In the genomic region with DNA sequence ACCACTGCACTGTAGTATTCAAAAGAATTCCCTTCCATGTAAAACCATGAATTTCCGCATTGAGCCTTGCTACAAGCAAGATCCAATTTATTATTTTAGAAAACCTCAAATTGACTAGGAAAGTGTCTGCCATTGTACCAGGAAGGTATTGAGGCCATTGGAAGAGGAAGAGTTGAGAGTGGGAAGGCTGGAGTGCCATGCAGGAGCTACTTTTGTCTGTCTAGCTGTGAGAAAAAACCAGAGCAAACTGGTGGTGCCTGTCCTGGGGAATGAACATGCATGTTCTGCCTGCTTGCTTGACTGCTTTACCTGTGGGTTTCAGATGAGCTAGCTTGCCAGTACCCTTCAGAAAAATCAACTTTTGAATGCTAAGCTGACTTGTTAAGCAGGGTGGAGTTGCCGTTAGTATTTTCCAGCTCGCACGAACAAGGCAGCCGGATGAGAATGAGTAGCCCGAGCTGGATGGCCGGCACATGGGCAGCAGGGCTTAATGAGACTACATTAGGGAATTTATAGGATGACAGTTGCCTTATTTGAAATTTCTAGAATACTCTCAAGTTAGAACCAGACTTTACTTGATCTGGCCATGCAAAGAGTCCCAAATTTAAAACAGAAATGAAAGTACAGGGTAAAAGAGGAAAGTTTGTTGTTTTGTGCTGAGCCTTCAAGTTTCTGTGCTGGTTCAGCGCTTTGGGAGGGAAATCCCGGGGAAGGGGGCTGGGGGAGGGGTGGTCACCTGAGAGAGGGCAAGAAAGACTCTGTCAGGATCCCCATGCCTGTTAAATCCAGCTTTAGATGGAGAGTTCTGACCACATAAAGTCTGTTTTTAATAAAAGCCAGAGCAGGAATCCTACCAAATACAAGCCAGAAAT, we compare ENCODE assay signal across 8 cellular contexts. TPM values are rescaled to one million over a fixed set of nuclear protein-coding genes. Genes with fewer than 3 reads are reported as not detected.
DNase-seq lines count a peak whose midpoint lies in the region; ATAC-seq, FAIRE-seq and TF ChIP-seq lines count a peak whose summit lies in the region.

No MANE protein-coding gene starts in this region.

- peak overlapping the region in 1 of 7 donors; percentile 22 for H3K27ac Mint-ChIP-seq in CD14-positive monocyte
- H3K27ac Mint-ChIP-seq in activated T-helper 1 cell treated with anti-CD3 and anti-CD28 coated beads, Interleukin-12 subunit alpha, Interleukin-12 subunit beta, Interleukin-2, Interleukin-4 antibody, amounts not matched to agents 30 ng/mL and 10 ng/mL and 1 ng/mL, durations not matched to agents 14 hours and 24 hours and 36 hours: no peak overlapping the region

- H3K36me3 Mint-ChIP-seq in CD14-positive monocyte: peaks cover 0 to 3% of the 10 kb centered on the region in 2 donors
- H3K36me3 Mint-ChIP-seq in activated T-helper 1 cell treated with anti-CD3 and anti-CD28 coated beads, Interleukin-12 subunit alpha, Interleukin-12 subunit beta, Interleukin-2, Interleukin-4 antibody, amounts not matched to agents 30 ng/mL and 10 ng/mL and 1 ng/mL, durations not matched to agents 14 hours and 24 hours and 36 hours (ENCODE audit: low read depth): peaks cover 5% of the 10 kb centered on the region

- peaks cover 0 to 3% (median 0%) of the 10 kb centered on the region in 7 donors for H3K9me3 Mint-ChIP-seq in CD14-positive monocyte
- H3K9me3 Mint-ChIP-seq in activated T-helper 1 cell treated with anti-CD3 and anti-CD28 coated beads, Interleukin-12 subunit alpha, Interleukin-12 subunit beta, Interleukin-2, Interleukin-4 antibody, amounts not matched to agents 30 ng/mL and 10 ng/mL and 1 ng/mL, durations not matched to agents 14 hours and 24 hours and 36 hours: no peaks in the 10 kb centered on the region

- FAIRE-seq in GM12892 (lab: Jason Lieb, UNC): peak; percentile 96

- H3K4me3 Mint-ChIP-seq in CD14-positive monocyte: no peak overlapping the region
- no peak overlapping the region for H3K4me3 Mint-ChIP-seq in activated T-helper 1 cell treated with anti-CD3 and anti-CD28 coated beads, Interleukin-12 subunit alpha, Interleukin-12 subunit beta, Interleukin-2, Interleukin-4 antibody, amounts not matched to agents 30 ng/mL and 10 ng/mL and 1 ng/mL, durations not matched to agents 14 hours and 24 hours and 36 hours

- H3K4me2 ChIP-seq in GM23248 (ENCODE audit: unreplicated experiment): peak overlapping the region; percentile 64
- peak overlapping the region; percentile 86 for H3K4me2 ChIP-seq in SU-DHL-6 (ENCODE audit: low read depth, low read length, poor library complexity, severe bottlenecking)

- H3K9me2 ChIP-seq in GM23248 (ENCODE audit: insufficient read depth) (no peaks in the 10 kb centered on the region), SU-DHL-6 (replicated peaks; ENCODE audit: insufficient read depth, low read length) (no peaks in the 10 kb centered on the region)

- 7 to 11% methylated on average over 9 of the region's 9 CpGs for WGBS in GM23248 (ENCODE audit: low coverage in 1 of 2, low lambda C conversion rate in 2 of 2, missing lambda C conversion rate in 2 of 2), 2 experiments
- WGBS in aorta, 2 donors: 6 to 7% methylated on average over 9 of the region's 9 CpGs

- peak overlapping the region; percentile 70 for H2AFZ ChIP-seq in GM23248
- H2AFZ ChIP-seq in SU-DHL-6 (ENCODE audit: low read depth, low read length, severe bottlenecking): peak overlapping the region; percentile 52

- H3K79me2 ChIP-seq in GM23248 (ENCODE audit: insufficient read depth): no peaks in the 10 kb centered on the region
- H3K79me2 ChIP-seq in SU-DHL-6 (ENCODE audit: insufficient read depth, low read length): no peaks in the 10 kb centered on the region

- H3K27me3 ChIP-seq in GM23248 (replicated peaks; ENCODE audit: insufficient read depth): no peaks in the 10 kb centered on the region
- no peaks in the 10 kb centered on the region for H3K27me3 ChIP-seq in SU-DHL-6 (ENCODE audit: low read length)
- no peaks in the 10 kb centered on the region for H3K27me3 ChIP-seq in layer of hippocampus (ENCODE audit: control insufficient read depth, insufficient read depth, low read length)
- H3K27me3 ChIP-seq in aorta (ENCODE audit: control insufficient read depth in 1 of 2, insufficient read depth in 2 of 2, low read length in 1 of 2): no peaks in the 10 kb centered on the region

- peak overlapping the region; percentile 48 for H3K4me3 ChIP-seq in GM23248
- H3K4me3 ChIP-seq in SU-DHL-6 (ENCODE audit: insufficient read depth, low read length, poor library complexity, severe bottlenecking): peak overlapping the region; percentile 44
- peak overlapping the region; percentile 33 to 84 for H3K4me3 ChIP-seq in aorta (ENCODE audit: low read length in 2 of 2)

- H3F3A ChIP-seq in GM23248 (ENCODE audit: insufficient read depth): no peaks in the 10 kb centered on the region
- H3F3A ChIP-seq in SU-DHL-6 (ENCODE audit: insufficient read depth): peaks cover 26% of the 10 kb centered on the region; the same call in 1 of the 2 replicates

- ATAC-seq in aorta (ENCODE audit: low FRiP score): peak; percentile 39

- TF ChIP-seq POLR2A in GM12892 (IDR thresholded peaks at IDR 0.05; ENCODE audit: low read depth, low read length): peak; percentile 38; the same call in 1 of the 2 replicates

- in situ Hi-C loops in GM23248 (cut with MboI): loop anchor here (5.0 kb wide), 1 partner anchor 254 kb away; no protein-coding TSS in a partner anchor

- H3K9me3 ChIP-seq in GM23248 (ENCODE audit: low read depth) (no peaks in the 10 kb centered on the region), SU-DHL-6 (ENCODE audit: insufficient read depth, low read length) (no peaks in the 10 kb centered on the region), aorta (ENCODE audit: control insufficient read depth, low read length) (no peaks in the 10 kb centered on the region)

- H3K27me3 Mint-ChIP-seq in CD14-positive monocyte (ENCODE audit: low read depth in 3 of 3): peaks cover 0 to 2% (median 2%) of the 10 kb centered on the region in 3 donors
- peaks cover 20% of the 10 kb centered on the region for H3K27me3 Mint-ChIP-seq in activated T-helper 1 cell treated with anti-CD3 and anti-CD28 coated beads, Interleukin-12 subunit alpha, Interleukin-12 subunit beta, Interleukin-2, Interleukin-4 antibody, amounts not matched to agents 30 ng/mL and 10 ng/mL and 1 ng/mL, durations not matched to agents 14 hours and 24 hours and 36 hours (ENCODE audit: insufficient read depth)

- H3K27ac ChIP-seq in GM23248 (peak overlapping the region; percentile 16), SU-DHL-6 (ENCODE audit: low read depth, low read length) (peak overlapping the region; percentile 93), layer of hippocampus (ENCODE audit: low read depth, low read length) (peak overlapping the region; percentile 58), aorta (ENCODE audit: low read depth in 1 of 2, low read length in 2 of 2) (peak overlapping the region; percentile 7 to 76)

- H3K9ac ChIP-seq in GM23248 (peak overlapping the region; percentile 40), SU-DHL-6 (ENCODE audit: low read length) (peak overlapping the region; percentile 58)

- peaks cover 12% of the 10 kb centered on the region for H3K4me1 Mint-ChIP-seq in CD14-positive monocyte
- peaks cover 29% of the 10 kb centered on the region for H3K4me1 Mint-ChIP-seq in activated T-helper 1 cell treated with anti-CD3 and anti-CD28 coated beads, Interleukin-12 subunit alpha, Interleukin-12 subunit beta, Interleukin-2, Interleukin-4 antibody, amounts not matched to agents 30 ng/mL and 10 ng/mL and 1 ng/mL, durations not matched to agents 14 hours and 24 hours and 36 hours (ENCODE audit: low read depth)

- no peak for DNase-seq in GM12892 (ENCODE audit: insufficient read length)
- peak; percentile 81 for DNase-seq in GM23248
- peak in 1 of 2 donors; percentile 79 for DNase-seq in aorta
- no peak for DNase-seq in H4 (ENCODE audit: low spot score)
- DNase-seq in CD14-positive monocyte (ENCODE audit: low spot score): no peak
- DNase-seq in activated T-helper 1 cell treated with anti-CD3 and anti-CD28 coated beads, Interleukin-12 subunit alpha, Interleukin-12 subunit beta, Interleukin-2, Interleukin-4 antibody, amounts not matched to agents 30 ng/mL and 10 ng/mL and 1 ng/mL, durations not matched to agents 14 hours and 24 hours and 36 hours (ENCODE audit: low spot score): no peak

- intact Hi-C loops in aorta (cut with DNase I) (loop anchor here (2.0 to 5.0 kb wide), 2 partner anchors 30 to 69 kb away; no protein-coding TSS in a partner anchor), CD14-positive monocyte (cut with micrococcal nuclease) (no loop called here)
- intact Hi-C loops in activated T-helper 1 cell treated with anti-CD3 and anti-CD28 coated beads, Interleukin-12 subunit alpha, Interleukin-12 subunit beta, Interleukin-2, Interleukin-4 antibody, amounts not matched to agents 30 ng/mL and 10 ng/mL and 1 ng/mL, durations not matched to agents 14 hours and 24 hours and 36 hours (cut with micrococcal nuclease): no loop called here

- H4K20me1 ChIP-seq in GM23248 (ENCODE audit: insufficient read depth) (no peaks in the 10 kb centered on the region), SU-DHL-6 (ENCODE audit: low read depth, low read length) (no peaks in the 10 kb centered on the region)

- peaks cover 40% of the 10 kb centered on the region for H3K4me1 ChIP-seq in GM23248 (ENCODE audit: insufficient read depth)
- H3K4me1 ChIP-seq in aorta (ENCODE audit: control insufficient read depth in 1 of 2, insufficient read depth in 2 of 2, low read length in 2 of 2): peaks cover 0 to 6% of the 10 kb centered on the region in 2 donors

- TF ChIP-seq CTCF in SU-DHL-6 (IDR thresholded peaks at IDR 0.05; ENCODE audit: insufficient read depth, low read length, poor library complexity, severe bottlenecking) (no peak), CD14-positive monocyte (IDR thresholded peaks at IDR 0.05) (no peak)

- H3K36me3 ChIP-seq in GM23248 (ENCODE audit: low read depth) (no peaks in the 10 kb centered on the region), SU-DHL-6 (ENCODE audit: low read length) (no peaks in the 10 kb centered on the region), aorta (ENCODE audit: control insufficient read depth in 1 of 2, insufficient read depth in 2 of 2, low read length in 1 of 2) (no peaks in the 10 kb centered on the region)

RNA-seq across cellular contexts. Expression of a gene that starts 29.6 kb away (rescaled TPM):
- not detected for polyA plus RNA-seq in GM12892 (2012; ENCODE audit: missing spikeins)
- not detected in 2 replicates for total RNA-seq in GM23248 (2014; rRNA removed; shearing (Covaris generic))
- polyA plus RNA-seq in GM23248 (2016; fragmentation: Nextera tagmentation; extraction: Ambion mirVana) (not detected in 2 replicates), aorta (not detected), CD14-positive monocyte (not detected)
- total RNA-seq in aorta: not detected
- not detected in 2 replicates for total RNA-seq in H4 (2014; rRNA removed; shearing (Covaris generic))
- total RNA-seq in activated T-helper 1 cell treated with anti-CD3 and anti-CD28 coated beads, Interleukin-12 subunit alpha, Interleukin-12 subunit beta, Interleukin-2, Interleukin-4 antibody, amounts not matched to agents 30 ng/mL and 10 ng/mL and 1 ng/mL, durations not matched to agents 14 hours and 24 hours and 36 hours: not detected in 2 replicates

RNA-seq across cellular contexts. Expression of a gene that starts 53.0 kb away (rescaled TPM):
- polyA plus RNA-seq in GM12892 (2012; ENCODE audit: missing spikeins): 15.9 TPM
- total RNA-seq in GM23248 (2014; rRNA removed; shearing (Covaris generic)): 18.3 and 27.8 TPM in 2 replicates
- 29.3 and 32.7 TPM in 2 replicates for polyA plus RNA-seq in GM23248 (2016; fragmentation: Nextera tagmentation; extraction: Ambion mirVana)
- 10 to 100 TPM; 18.0 to 22.9 TPM for total RNA-seq in aorta
- 10 to 100 TPM; 24.2 to 27.2 TPM for polyA plus RNA-seq in aorta
- 34.4 and 41.4 TPM in 2 replicates for total RNA-seq in H4 (2014; rRNA removed; shearing (Covaris generic))
- polyA plus RNA-seq in CD14-positive monocyte: 10 to 100 TPM; 51.1 to 61.5 TPM
- 22.6 and 23.3 TPM in 2 replicates for total RNA-seq in activated T-helper 1 cell treated with anti-CD3 and anti-CD28 coated beads, Interleukin-12 subunit alpha, Interleukin-12 subunit beta, Interleukin-2, Interleukin-4 antibody, amounts not matched to agents 30 ng/mL and 10 ng/mL and 1 ng/mL, durations not matched to agents 14 hours and 24 hours and 36 hours

Comparison
In these comparisons a context has a peak if more than half of its experiments do, and no peak if none do; other contexts are left out.
1. H3K27ac ChIP-seq: peak in every context shown above with its lines; median percentile 93 in SU-DHL-6; 58 in layer of hippocampus; 42 in aorta; 16 in GM23248.
2. intact Hi-C loops: an anchor here in aorta (2.0 to 5.0 kb wide); none called in CD14-positive monocyte and activated T-helper 1 cell treated with anti-CD3 and anti-CD28 coated beads, Interleukin-12 subunit alpha, Interleukin-12 subunit beta, Interleukin-2, Interleukin-4 antibody, amounts not matched to agents 30 ng/mL and 10 ng/mL and 1 ng/mL, durations not matched to agents 14 hours and 24 hours and 36 hours.